ENCODE assay signal across 13 cellular contexts in the genomic region with DNA sequence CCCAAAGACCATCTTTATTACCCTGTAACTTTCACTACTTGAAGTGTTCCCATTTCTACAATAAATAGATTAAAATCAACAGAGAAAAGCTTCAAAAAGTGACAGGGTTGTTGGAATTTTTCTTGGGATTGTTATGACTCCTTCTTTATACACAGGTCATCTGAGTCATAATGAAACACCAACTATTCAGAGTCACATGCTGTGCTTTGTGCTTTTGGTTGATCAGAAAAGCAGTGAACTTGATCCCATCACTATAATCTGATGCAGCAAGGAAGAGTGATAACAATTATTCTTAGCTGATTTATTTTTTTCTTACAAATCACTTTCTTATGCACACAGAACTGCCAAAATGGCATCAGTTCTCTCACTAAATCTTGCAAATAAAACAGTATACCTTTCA.
A peak's percentile ranks its signal among the peaks of the same experiment; 100 is the strongest.
DNase-seq lines count a peak whose midpoint lies in the region; ATAC-seq and TF ChIP-seq lines count a peak whose summit lies in the region.
"Had no signal": no experiment of that assay in that cellular context is flagged by ENCODE, and none has a peak within 500 bp of the region (broad histone marks: within the 10 kb centered on the region; RNA-seq: fewer than 3 reads in every experiment).

No MANE protein-coding gene starts in this region.

- no peak for TF ChIP-seq EP300 in gastroesophageal sphincter (IDR thresholded peaks at IDR 0.05)

- peaks cover 0 to 25% (median 9%) of the 10 kb centered on the region in 3 donors for H3K4me1 ChIP-seq in gastroesophageal sphincter

- H3K4me3 ChIP-seq in astrocyte of the spinal cord (ENCODE audit: low read depth, low read length) (no peak overlapping the region), foreskin fibroblast (ENCODE audit: low read depth in 1 of 2, low read length in 2 of 2) (no peak overlapping the region), gastroesophageal sphincter (no peak overlapping the region)

- no peaks in the 10 kb centered on the region for H3K36me3 ChIP-seq in gastroesophageal sphincter

- H3K27ac ChIP-seq in temporal lobe (ENCODE audit: low read depth, low read length), result peak overlapping the region; percentile 55
- H3K27ac ChIP-seq in gastroesophageal sphincter, result no peak overlapping the region
- H3K27ac ChIP-seq: 22Rv1 had no signal

- intact Hi-C loops in cardiac septum (cut with DNase I), result no loop called here

- no peaks in the 10 kb centered on the region for H3K27me3 ChIP-seq in gastroesophageal sphincter

- TF ChIP-seq CTCF in astrocyte of the spinal cord (IDR thresholded peaks at IDR 0.05; ENCODE audit: low read depth, low read length), result no peak
- TF ChIP-seq CTCF in foreskin fibroblast (IDR thresholded peaks at IDR 0.05; ENCODE audit: low read depth, low read length), result no peak
- TF ChIP-seq CTCF in gastroesophageal sphincter (IDR thresholded peaks at IDR 0.05), result no peak

- in situ Hi-C loops in astrocyte of the spinal cord (cut with HindIII; ENCODE audit: low sequenced_read_pairs), result no loop called here

- ATAC-seq in GM18861 (IDR thresholded peaks at IDR 0.05; ENCODE audit: unreplicated experiment) (no peak), gastroesophageal sphincter (no peak)
- ATAC-seq: activated T-cell treated with anti-CD3 and anti-CD28 coated beads, Interleukin-2, amount 50 U/mL, for 4 hours; Right ventricle myocardium inferior had no signal

- H3K9me3 ChIP-seq in gastroesophageal sphincter, result no peaks in the 10 kb centered on the region

- DNase-seq in DMS 273 (lab: John Stamatoyannopoulos, UW; ENCODE audit: unreplicated experiment) (peak; percentile 6), DMS 273 treated with DMSO at 0.1 percent for 48 hours (lab: John Stamatoyannopoulos, UW) (no peak), astrocyte of the spinal cord (ENCODE audit: low read depth, low spot score) (peak; percentile 74), foreskin fibroblast (peak; percentile 73 to 83), cardiac septum (ENCODE audit: low spot score) (no peak)
- DNase-seq: activated T-cell treated with anti-CD3 and anti-CD28 coated beads, Interleukin-2, amount 50 U/mL, for 4 hours; cortex of kidney; Kasumi-1 had no signal

- TF ChIP-seq POLR2A in gastroesophageal sphincter (IDR thresholded peaks at IDR 0.05), result no peak

Comparison
In these comparisons a context has a peak if more than half of its experiments do, and no peak if none do; other contexts are left out.
1. DNase-seq: peak in DMS 273 (single experiment), astrocyte of the spinal cord (single experiment) and foreskin fibroblast (2 of 2); none in DMS 273 treated with DMSO at 0.1 percent for 48 hours (single experiment) and cardiac septum (single experiment).